ENCODE assay signal across 1 cellular context in the genomic region with DNA sequence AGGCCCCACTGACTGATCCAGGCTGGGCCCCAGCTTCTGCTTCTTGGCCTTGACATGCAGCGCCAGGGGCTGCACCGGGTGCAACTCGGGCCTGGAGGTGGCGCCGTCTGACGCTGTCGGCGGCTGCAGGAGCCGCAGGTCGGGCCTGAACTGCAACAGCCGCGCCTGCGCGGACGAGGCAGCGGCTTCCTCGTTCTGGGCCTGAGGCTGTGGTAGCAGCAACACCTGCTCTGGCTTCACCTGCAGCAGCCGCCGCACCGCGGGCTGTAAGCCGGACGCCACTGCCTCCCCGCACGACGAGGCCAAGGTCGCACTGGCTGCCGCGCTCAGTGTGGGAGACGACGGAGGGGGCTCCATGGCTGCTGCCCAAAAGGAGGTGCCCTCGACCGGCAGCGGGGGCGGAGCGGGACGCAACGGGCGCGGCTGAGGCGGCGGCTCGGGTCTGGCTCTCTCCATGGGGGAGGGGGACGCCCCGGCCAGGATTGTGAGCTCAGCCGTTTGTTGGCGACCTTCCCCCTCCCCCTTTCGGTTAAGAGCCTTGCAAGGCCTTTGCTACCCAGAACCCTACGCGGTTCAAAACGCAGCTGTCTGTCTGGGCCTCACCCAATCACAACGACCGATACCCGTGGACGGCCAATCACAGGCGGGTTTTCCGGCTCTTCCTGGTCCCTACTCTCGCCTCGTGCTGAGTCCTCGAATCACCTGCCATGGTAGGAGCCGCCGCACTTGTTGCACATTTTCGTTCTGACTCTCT.
TF ChIP-seq lines count a peak whose summit lies in the region.

No MANE protein-coding gene starts in this region.

TF ChIP-seq in IMR-90, 13 proteins besides CTCF, POLR2A, EP300 and RAD21 (continued from another document):
- TF ChIP-seq MXI1 (IDR thresholded peaks at IDR 0.05; ENCODE audit: borderline replicate concordance, low read depth, low read length) (no peak), FOS (IDR thresholded peaks at IDR 0.05; ENCODE audit: low read depth, low read length) (no peak), RCOR1 (IDR thresholded peaks at IDR 0.05; ENCODE audit: insufficient replicate concordance, low read length) (no peak), MAFK (IDR thresholded peaks at IDR 0.05; ENCODE audit: low read depth, low read length) (no peak), CHD1 (IDR thresholded peaks at IDR 0.05; ENCODE audit: low read depth, low read length) (no peak), NFE2L2 (IDR thresholded peaks at IDR 0.05; ENCODE audit: low read depth, low read length) (no peak)
